Comparison of ENCODE assay signal across 26 cellular contexts in the genomic region with DNA sequence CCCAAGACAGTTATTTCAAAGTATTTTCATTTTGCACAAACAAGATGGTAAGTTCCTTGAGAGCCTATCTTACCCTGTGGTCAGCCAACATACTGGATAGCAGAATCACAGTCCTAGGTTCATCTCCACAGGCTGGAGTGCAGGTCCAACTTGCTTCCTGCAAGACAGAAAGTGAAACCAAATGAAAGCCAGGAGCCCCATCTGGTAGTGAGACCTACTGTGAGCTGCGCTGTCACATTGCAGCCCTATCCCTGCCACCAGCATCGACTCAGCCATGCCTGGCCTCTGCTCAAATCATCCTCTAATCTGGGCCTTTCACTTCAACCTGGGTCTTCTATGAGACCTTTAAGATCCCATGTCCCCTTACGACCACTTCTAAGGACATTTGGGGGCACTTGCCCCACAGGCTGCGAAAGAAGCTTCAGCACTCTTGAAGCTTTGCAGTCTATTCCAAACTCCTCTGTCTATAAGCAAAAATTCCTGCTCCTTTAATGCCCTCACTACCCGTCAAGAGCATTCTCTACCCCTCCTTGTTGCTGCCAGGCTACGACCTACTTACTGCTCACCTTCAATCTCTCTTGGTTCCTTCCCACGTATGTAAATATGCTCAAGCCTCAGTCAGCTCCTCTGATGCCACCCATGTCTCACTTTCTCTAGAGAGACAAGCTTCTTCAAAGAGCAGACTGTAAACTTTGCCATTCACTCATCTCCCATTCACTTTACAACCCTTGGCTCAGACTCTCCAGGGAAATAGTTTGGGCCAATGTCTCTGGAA. TPM values are rescaled to one million over a fixed set of nuclear protein-coding genes. Genes with fewer than 3 reads are reported as not detected.
A peak's percentile ranks its signal among the peaks of the same experiment; 100 is the strongest.
DNase-seq lines count a peak whose midpoint lies in the region; ATAC-seq and TF ChIP-seq lines count a peak whose summit lies in the region.
"Had no signal": no experiment of that assay in that cellular context is flagged by ENCODE, and none has a peak within 500 bp of the region (broad histone marks: within the 10 kb centered on the region; RNA-seq: fewer than 3 reads in every experiment).

No MANE protein-coding gene starts in this region.

- H3K27me3 ChIP-seq in right atrium auricular region (no peaks in the 10 kb centered on the region), brain microvascular endothelial cell (replicated peaks) (peaks cover 3% of the 10 kb centered on the region), body of pancreas (no peaks in the 10 kb centered on the region)
- no peaks in the 10 kb centered on the region for H3K27me3 ChIP-seq in effector memory CD4-positive, alpha-beta T cell (replicated peaks; ENCODE audit: control insufficient read depth, insufficient read depth, low read length, poor library complexity, severe bottlenecking)
- H3K27me3 ChIP-seq: BLaER1 had no signal

- no peak for TF ChIP-seq POLR2A in body of pancreas (IDR thresholded peaks at IDR 0.05)

- H3K4me3 ChIP-seq in right atrium auricular region = no peak overlapping the region
- H3K4me3 ChIP-seq in brain microvascular endothelial cell (ENCODE audit: low read depth, low read length) = no peak overlapping the region
- H3K4me3 ChIP-seq in body of pancreas = no peak overlapping the region
- H3K4me3 ChIP-seq in effector memory CD4-positive, alpha-beta T cell (ENCODE audit: insufficient read depth, low read depth, low read length, poor library complexity, severe bottlenecking) = no peak overlapping the region
- H3K4me3 ChIP-seq: BLaER1, SK-N-MC had no signal

- TF ChIP-seq CTCF in right atrium auricular region (IDR thresholded peaks at IDR 0.05) (no peak), brain microvascular endothelial cell (IDR thresholded peaks at IDR 0.05; ENCODE audit: low read depth, low read length, missing control alignments) (no peak), body of pancreas (IDR thresholded peaks at IDR 0.05) (no peak)

- intact Hi-C loops in cardiac septum (cut with DNase I) (no loop called here), body of pancreas (cut with DNase I) (no loop called here)

- no peak overlapping the region for H3K27ac ChIP-seq in right atrium auricular region
- no peak overlapping the region for H3K27ac ChIP-seq in brain microvascular endothelial cell
- no peak overlapping the region for H3K27ac ChIP-seq in body of pancreas
- no peak overlapping the region for H3K27ac ChIP-seq in effector memory CD4-positive, alpha-beta T cell (ENCODE audit: insufficient read depth, low read length, poor library complexity, severe bottlenecking)
- H3K27ac ChIP-seq: 22Rv1, BLaER1, SK-N-MC had no signal

- H3K9me3 ChIP-seq in right atrium auricular region (peaks cover 0 to 11% of the 10 kb centered on the region in 2 donors), body of pancreas (no peaks in the 10 kb centered on the region)
- H3K9me3 ChIP-seq in effector memory CD4-positive, alpha-beta T cell (ENCODE audit: control insufficient read depth, low read length) = no peaks in the 10 kb centered on the region
- H3K9me3 ChIP-seq: Caco-2 had no signal

- H3K4me1 ChIP-seq in right atrium auricular region (no peaks in the 10 kb centered on the region), body of pancreas (no peaks in the 10 kb centered on the region)
- H3K4me1 ChIP-seq in effector memory CD4-positive, alpha-beta T cell (ENCODE audit: control insufficient read depth, insufficient read depth, low read length, poor library complexity, severe bottlenecking) = no peaks in the 10 kb centered on the region
- H3K4me1 ChIP-seq: BLaER1, Caco-2 had no signal

- in situ Hi-C loops in brain microvascular endothelial cell (cut with HindIII; ENCODE audit: low pct_ligation_motif_present, low sequenced_read_pairs) = no loop called here

- peak; percentile 28 for DNase-seq in right atrium auricular region (ENCODE audit: low spot score)
- no peak for DNase-seq in cardiac septum (ENCODE audit: low spot score)
- DNase-seq in RPMI8226 = peak; percentile 9
- DNase-seq in brain microvascular endothelial cell = peak; percentile 20
- peak; percentile 27 for DNase-seq in putamen (ENCODE audit: low spot score)
- DNase-seq in body of pancreas = no peak
- no peak for DNase-seq in effector memory CD4-positive, alpha-beta T cell
- DNase-seq in DMS114 treated with DMSO at 0.1 percent for 48 hours (lab: John Stamatoyannopoulos, UW; ENCODE audit: unreplicated experiment) = no peak
- DNase-seq: ACHN; Caco-2; CD4-positive, alpha-beta memory T cell; DMS153; GDM1; NCI-H1092; NCI-H146; NCI-H2029; NCI-H2227 treated with DMSO at 0.1 percent for 48 hours; NCI-H510A; NCI-H748 treated with DMSO at 0.1 percent for 48 hours; NK-92 treated with Interleukin-12 subunit alpha and Interleukin-12 subunit beta, amount 100 ng/mL, for 24 hours; SHP77; SW 1271 had no signal

- H3K36me3 ChIP-seq in right atrium auricular region (no peaks in the 10 kb centered on the region), brain microvascular endothelial cell (replicated peaks) (no peaks in the 10 kb centered on the region), body of pancreas (replicated peaks in 1 of 2; ENCODE audit: insufficient read depth in 1 of 2, low read depth in 2 of 2) (no peaks in the 10 kb centered on the region)
- H3K36me3 ChIP-seq in effector memory CD4-positive, alpha-beta T cell (ENCODE audit: control insufficient read depth, insufficient read depth, low read length) = no peaks in the 10 kb centered on the region
- H3K36me3 ChIP-seq: BLaER1 had no signal

- WGBS in body of pancreas, 2 donors = 84 to 87% methylated on average over 7 of the region's 7 CpGs

- no peak for ATAC-seq in body of pancreas

RNA-seq across cellular contexts. Expression of a gene that starts 55.9 kb away (rescaled TPM):
- total RNA-seq in right atrium auricular region (1 to 10 TPM; 2.5 to 4.1 TPM), cardiac septum (1.9 TPM), body of pancreas (under 1 TPM; 0.26 to 0.66 TPM)
- total RNA-seq: Caco-2; CD4-positive, alpha-beta memory T cell; Daoy had no signal

Comparison
In these comparisons a context has a peak if more than half of its experiments do, and no peak if none do; other contexts are left out.
1. DNase-seq: peak in right atrium auricular region (single experiment), RPMI8226 (single experiment), brain microvascular endothelial cell (single experiment) and putamen (single experiment); none in cardiac septum (single experiment), body of pancreas (0 of 4), effector memory CD4-positive, alpha-beta T cell (0 of 3) and DMS114 treated with DMSO at 0.1 percent for 48 hours (single experiment).